In the genomic region with DNA sequence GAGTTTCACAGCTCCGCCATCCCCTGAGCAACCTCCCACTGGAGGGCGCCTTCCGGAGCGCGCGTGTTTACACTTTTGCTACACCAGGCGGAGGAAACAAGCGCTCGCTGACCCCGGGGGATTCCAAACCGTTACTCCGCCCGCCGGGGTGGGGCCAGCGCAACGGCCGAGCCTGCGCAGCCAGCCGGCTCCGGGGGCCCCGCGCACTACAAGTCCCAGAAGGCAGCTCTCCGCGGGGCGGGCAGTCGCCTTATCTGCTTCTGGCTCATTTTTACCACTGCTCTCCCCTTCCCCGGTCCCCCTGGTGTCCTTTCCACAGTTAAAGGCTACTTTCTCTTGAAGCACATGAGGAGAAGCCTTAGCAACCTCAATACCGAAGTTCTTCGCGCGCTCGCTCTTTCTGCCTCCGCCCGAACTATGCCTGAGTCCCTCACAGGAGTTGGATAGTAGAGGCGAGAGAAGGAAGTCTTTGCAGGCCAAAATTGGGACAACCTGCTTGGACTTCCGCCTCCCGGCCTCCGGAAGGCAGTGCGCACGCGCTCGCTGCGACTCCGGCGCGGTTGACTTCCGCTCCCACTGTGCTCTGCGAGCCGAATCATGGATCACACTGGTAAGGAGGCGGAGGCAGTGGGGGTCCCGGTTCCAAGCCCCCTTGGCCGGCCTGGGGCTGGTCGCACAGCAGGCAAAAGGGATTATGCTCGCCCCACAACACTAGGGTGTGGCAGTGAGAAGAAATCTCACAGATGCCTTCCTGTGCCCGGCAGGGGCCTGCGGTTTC, we compare ENCODE assay signal across 1 cellular context.
TF ChIP-seq lines count a peak whose summit lies in the region.

A gene with protein sequence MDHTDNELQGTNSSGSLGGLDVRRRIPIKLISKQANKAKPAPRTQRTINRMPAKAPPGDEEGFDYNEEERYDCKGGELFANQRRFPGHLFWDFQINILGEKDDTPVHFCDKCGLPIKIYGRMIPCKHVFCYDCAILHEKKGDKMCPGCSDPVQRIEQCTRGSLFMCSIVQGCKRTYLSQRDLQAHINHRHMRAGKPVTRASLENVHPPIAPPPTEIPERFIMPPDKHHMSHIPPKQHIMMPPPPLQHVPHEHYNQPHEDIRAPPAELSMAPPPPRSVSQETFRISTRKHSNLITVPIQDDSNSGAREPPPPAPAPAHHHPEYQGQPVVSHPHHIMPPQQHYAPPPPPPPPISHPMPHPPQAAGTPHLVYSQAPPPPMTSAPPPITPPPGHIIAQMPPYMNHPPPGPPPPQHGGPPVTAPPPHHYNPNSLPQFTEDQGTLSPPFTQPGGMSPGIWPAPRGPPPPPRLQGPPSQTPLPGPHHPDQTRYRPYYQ (plus strand): TSS at position 576 of the 778 bp plus-strand sequence. CDS start 22 bp downstream, at position 598.

TF ChIP-seq in K562, 482 proteins besides CTCF, POLR2A, EP300 and RAD21 (continued from another document and continues in another):
- TF ChIP-seq, protein P1, sequence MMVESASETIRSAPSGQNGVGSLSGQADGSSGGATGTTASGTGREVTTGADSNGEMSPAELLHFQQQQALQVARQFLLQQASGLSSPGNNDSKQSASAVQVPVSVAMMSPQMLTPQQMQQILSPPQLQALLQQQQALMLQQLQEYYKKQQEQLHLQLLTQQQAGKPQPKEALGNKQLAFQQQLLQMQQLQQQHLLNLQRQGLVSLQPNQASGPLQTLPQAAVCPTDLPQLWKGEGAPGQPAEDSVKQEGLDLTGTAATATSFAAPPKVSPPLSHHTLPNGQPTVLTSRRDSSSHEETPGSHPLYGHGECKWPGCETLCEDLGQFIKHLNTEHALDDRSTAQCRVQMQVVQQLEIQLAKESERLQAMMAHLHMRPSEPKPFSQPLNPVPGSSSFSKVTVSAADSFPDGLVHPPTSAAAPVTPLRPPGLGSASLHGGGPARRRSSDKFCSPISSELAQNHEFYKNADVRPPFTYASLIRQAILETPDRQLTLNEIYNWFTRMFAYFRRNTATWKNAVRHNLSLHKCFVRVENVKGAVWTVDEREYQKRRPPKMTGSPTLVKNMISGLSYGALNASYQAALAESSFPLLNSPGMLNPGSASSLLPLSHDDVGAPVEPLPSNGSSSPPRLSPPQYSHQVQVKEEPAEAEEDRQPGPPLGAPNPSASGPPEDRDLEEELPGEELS (CRISPR knock-in tag; IDR thresholded peaks at IDR 0.05; ENCODE audit: borderline replicate concordance), result peak; percentile 98; the same call in 1 of the 2 replicates
- TF ChIP-seq TRIM28 (IDR thresholded peaks at IDR 0.05), result peak; percentile 25; the same call in 1 of the 2 replicates
- TF ChIP-seq TAF9B (IDR thresholded peaks at IDR 0.05; ENCODE audit: partially characterized antibody), result peak; percentile 82
- peak; percentile 2; the same call in 1 of the 2 replicates for TF ChIP-seq MAFF (IDR thresholded peaks at IDR 0.05; ENCODE audit: low read length)
- TF ChIP-seq FUS (optimal IDR thresholded peaks at IDR 0.05; ENCODE audit: low read depth, low read length), result no peak
- TF ChIP-seq ZNF24 (IDR thresholded peaks at IDR 0.05), result peak; percentile 15; the same call in 1 of the 2 replicates
- TF ChIP-seq, protein P2, sequence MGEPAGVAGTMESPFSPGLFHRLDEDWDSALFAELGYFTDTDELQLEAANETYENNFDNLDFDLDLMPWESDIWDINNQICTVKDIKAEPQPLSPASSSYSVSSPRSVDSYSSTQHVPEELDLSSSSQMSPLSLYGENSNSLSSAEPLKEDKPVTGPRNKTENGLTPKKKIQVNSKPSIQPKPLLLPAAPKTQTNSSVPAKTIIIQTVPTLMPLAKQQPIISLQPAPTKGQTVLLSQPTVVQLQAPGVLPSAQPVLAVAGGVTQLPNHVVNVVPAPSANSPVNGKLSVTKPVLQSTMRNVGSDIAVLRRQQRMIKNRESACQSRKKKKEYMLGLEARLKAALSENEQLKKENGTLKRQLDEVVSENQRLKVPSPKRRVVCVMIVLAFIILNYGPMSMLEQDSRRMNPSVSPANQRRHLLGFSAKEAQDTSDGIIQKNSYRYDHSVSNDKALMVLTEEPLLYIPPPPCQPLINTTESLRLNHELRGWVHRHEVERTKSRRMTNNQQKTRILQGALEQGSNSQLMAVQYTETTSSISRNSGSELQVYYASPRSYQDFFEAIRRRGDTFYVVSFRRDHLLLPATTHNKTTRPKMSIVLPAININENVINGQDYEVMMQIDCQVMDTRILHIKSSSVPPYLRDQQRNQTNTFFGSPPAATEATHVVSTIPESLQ (CRISPR knock-in tag; IDR thresholded peaks at IDR 0.05), result no peak; the same call in 1 of the 2 replicates
- peak; percentile 99 for TF ChIP-seq NRF1 (conservative IDR thresholded peaks at IDR 0.05 in 1 of 2, IDR thresholded peaks at IDR 0.05 in 1 of 2)
- TF ChIP-seq EZH2 (IDR thresholded peaks at IDR 0.05; ENCODE audit: borderline replicate concordance, low read depth, low read length), result no peak
- peak; percentile 43 for TF ChIP-seq PRPF4 (IDR thresholded peaks at IDR 0.05; ENCODE audit: insufficient read depth, low read depth, low read length, poor library complexity, severe bottlenecking)
- no peak for TF ChIP-seq PTRF (tag; IDR thresholded peaks at IDR 0.05)
- 0 out of 2 replicates have a peak, but pooled peaks have one; percentile 48 for TF ChIP-seq ZBED1 (IDR thresholded peaks at IDR 0.05)
- TF ChIP-seq SOX6 (IDR thresholded peaks at IDR 0.05), result peak; percentile 74
- TF ChIP-seq EGR1 (conservative IDR thresholded peaks at IDR 0.05), result no peak; the same call in 1 of the 2 replicates
- TF ChIP-seq ELF4 (CRISPR knock-in tag; IDR thresholded peaks at IDR 0.05), result 0 out of 2 replicates have a peak, but pooled peaks have one; percentile 60
- TF ChIP-seq, protein P3, sequence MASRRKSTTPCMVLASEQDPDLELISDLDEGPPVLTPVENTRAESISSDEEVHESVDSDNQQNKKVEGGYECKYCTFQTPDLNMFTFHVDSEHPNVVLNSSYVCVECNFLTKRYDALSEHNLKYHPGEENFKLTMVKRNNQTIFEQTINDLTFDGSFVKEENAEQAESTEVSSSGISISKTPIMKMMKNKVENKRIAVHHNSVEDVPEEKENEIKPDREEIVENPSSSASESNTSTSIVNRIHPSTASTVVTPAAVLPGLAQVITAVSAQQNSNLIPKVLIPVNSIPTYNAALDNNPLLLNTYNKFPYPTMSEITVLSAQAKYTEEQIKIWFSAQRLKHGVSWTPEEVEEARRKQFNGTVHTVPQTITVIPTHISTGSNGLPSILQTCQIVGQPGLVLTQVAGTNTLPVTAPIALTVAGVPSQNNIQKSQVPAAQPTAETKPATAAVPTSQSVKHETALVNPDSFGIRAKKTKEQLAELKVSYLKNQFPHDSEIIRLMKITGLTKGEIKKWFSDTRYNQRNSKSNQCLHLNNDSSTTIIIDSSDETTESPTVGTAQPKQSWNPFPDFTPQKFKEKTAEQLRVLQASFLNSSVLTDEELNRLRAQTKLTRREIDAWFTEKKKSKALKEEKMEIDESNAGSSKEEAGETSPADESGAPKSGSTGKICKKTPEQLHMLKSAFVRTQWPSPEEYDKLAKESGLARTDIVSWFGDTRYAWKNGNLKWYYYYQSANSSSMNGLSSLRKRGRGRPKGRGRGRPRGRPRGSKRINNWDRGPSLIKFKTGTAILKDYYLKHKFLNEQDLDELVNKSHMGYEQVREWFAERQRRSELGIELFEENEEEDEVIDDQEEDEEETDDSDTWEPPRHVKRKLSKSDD (conservative IDR thresholded peaks at IDR 0.05; ENCODE audit: low read length), result peak; percentile 70; the same call in 1 of the 2 replicates
- TF ChIP-seq MTA1 (IDR thresholded peaks at IDR 0.05; ENCODE audit: borderline replicate concordance), result peak; percentile 94
- no peak for TF ChIP-seq NR4A1 (CRISPR knock-in tag; IDR thresholded peaks at IDR 0.05)
- no peak for TF ChIP-seq NR4A1 (tag; IDR thresholded peaks at IDR 0.05)
- no peak for TF ChIP-seq RUNX1 (IDR thresholded peaks at IDR 0.05; ENCODE audit: low read depth)
- no peak for TF ChIP-seq ZNF583 (CRISPR knock-in tag; IDR thresholded peaks at IDR 0.05)
- TF ChIP-seq, protein P4, sequence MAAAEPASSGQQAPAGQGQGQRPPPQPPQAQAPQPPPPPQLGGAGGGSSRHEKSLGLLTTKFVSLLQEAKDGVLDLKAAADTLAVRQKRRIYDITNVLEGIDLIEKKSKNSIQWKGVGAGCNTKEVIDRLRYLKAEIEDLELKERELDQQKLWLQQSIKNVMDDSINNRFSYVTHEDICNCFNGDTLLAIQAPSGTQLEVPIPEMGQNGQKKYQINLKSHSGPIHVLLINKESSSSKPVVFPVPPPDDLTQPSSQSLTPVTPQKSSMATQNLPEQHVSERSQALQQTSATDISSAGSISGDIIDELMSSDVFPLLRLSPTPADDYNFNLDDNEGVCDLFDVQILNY (CRISPR knock-in tag; IDR thresholded peaks at IDR 0.05), result peak; percentile 89; the same call in 1 of the 2 replicates
- TF ChIP-seq CBFA2T2 (conservative IDR thresholded peaks at IDR 0.05), result no peak
- TF ChIP-seq HDAC6 (IDR thresholded peaks at IDR 0.05; ENCODE audit: low read depth, low read length), result no peak
- TF ChIP-seq SAP30 (IDR thresholded peaks at IDR 0.05; ENCODE audit: borderline replicate concordance, insufficient read depth, low read depth, low read length, poor library complexity, severe bottlenecking), result peak; percentile 93
- peak in 1 of 2 experiments; percentile 20; a peak in 1 of 4 replicates for TF ChIP-seq TRIM24 (IDR thresholded peaks at IDR 0.05)
- peak; percentile 19 to 74; a peak in 1 of 4 replicates for TF ChIP-seq TEAD1 (CRISPR knock-in tag; IDR thresholded peaks at IDR 0.05)
- TF ChIP-seq, protein P5, sequence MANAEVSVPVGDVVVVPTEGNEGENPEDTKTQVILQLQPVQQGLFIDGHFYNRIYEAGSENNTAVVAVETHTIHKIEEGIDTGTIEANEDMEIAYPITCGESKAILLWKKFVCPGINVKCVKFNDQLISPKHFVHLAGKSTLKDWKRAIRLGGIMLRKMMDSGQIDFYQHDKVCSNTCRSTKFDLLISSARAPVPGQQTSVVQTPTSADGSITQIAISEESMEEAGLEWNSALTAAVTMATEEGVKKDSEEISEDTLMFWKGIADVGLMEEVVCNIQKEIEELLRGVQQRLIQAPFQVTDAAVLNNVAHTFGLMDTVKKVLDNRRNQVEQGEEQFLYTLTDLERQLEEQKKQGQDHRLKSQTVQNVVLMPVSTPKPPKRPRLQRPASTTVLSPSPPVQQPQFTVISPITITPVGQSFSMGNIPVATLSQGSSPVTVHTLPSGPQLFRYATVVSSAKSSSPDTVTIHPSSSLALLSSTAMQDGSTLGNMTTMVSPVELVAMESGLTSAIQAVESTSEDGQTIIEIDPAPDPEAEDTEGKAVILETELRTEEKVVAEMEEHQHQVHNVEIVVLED (CRISPR knock-in tag; IDR thresholded peaks at IDR 0.05), result peak; percentile 75
- no peak for TF ChIP-seq ZNF764 (CRISPR knock-in tag; IDR thresholded peaks at IDR 0.05; ENCODE audit: low read depth)
- TF ChIP-seq BCOR (IDR thresholded peaks at IDR 0.05), result no peak; the same call in none of the 2 replicates
- TF ChIP-seq LCOR (CRISPR knock-in tag; IDR thresholded peaks at IDR 0.05), result peak; percentile 99
- TF ChIP-seq, protein P6, sequence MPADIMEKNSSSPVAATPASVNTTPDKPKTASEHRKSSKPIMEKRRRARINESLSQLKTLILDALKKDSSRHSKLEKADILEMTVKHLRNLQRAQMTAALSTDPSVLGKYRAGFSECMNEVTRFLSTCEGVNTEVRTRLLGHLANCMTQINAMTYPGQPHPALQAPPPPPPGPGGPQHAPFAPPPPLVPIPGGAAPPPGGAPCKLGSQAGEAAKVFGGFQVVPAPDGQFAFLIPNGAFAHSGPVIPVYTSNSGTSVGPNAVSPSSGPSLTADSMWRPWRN (IDR thresholded peaks at IDR 0.05; ENCODE audit: low read depth), result no peak; the same call in 1 of the 2 replicates
- peak in 1 of 2 experiments; percentile 94; a peak in 2 of 4 replicates for TF ChIP-seq SRF (CRISPR knock-in tag; IDR thresholded peaks at IDR 0.05)
- TF ChIP-seq DNMT1 (IDR thresholded peaks at IDR 0.05), result no peak
- TF ChIP-seq MAZ (CRISPR knock-in tag; conservative IDR thresholded peaks at IDR 0.05 in 1 of 2, IDR thresholded peaks at IDR 0.05 in 1 of 2), result peak; percentile 79 to 97
- TF ChIP-seq PHF21A (IDR thresholded peaks at IDR 0.05; ENCODE audit: borderline replicate concordance, low read depth), result 0 out of 2 replicates have a peak, but pooled peaks have one; percentile 69
- TF ChIP-seq, protein P7, sequence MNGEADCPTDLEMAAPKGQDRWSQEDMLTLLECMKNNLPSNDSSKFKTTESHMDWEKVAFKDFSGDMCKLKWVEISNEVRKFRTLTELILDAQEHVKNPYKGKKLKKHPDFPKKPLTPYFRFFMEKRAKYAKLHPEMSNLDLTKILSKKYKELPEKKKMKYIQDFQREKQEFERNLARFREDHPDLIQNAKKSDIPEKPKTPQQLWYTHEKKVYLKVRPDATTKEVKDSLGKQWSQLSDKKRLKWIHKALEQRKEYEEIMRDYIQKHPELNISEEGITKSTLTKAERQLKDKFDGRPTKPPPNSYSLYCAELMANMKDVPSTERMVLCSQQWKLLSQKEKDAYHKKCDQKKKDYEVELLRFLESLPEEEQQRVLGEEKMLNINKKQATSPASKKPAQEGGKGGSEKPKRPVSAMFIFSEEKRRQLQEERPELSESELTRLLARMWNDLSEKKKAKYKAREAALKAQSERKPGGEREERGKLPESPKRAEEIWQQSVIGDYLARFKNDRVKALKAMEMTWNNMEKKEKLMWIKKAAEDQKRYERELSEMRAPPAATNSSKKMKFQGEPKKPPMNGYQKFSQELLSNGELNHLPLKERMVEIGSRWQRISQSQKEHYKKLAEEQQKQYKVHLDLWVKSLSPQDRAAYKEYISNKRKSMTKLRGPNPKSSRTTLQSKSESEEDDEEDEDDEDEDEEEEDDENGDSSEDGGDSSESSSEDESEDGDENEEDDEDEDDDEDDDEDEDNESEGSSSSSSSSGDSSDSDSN (IDR thresholded peaks at IDR 0.05; ENCODE audit: borderline replicate concordance in 1 of 2, low read depth in 2 of 2, low read length in 2 of 2), result peak in 1 of 2 experiments; percentile 94; a peak in 2 of 4 replicates
- peak; percentile 97 for TF ChIP-seq RB1 (IDR thresholded peaks at IDR 0.05; ENCODE audit: low read depth)
- no peak for TF ChIP-seq RBM25 (IDR thresholded peaks at IDR 0.05; ENCODE audit: low read depth, low read length, severe bottlenecking)
- TF ChIP-seq ETV5 (CRISPR knock-in tag; IDR thresholded peaks at IDR 0.05; ENCODE audit: low read depth), result peak; percentile 44
- peak; percentile 27; the same call in 1 of the 2 replicates for TF ChIP-seq TEAD4 (IDR thresholded peaks at IDR 0.05; ENCODE audit: low read length)
- no peak for TF ChIP-seq TEAD4 (CRISPR knock-in tag; IDR thresholded peaks at IDR 0.05; ENCODE audit: borderline replicate concordance)
- peak; percentile 77; the same call in 1 of the 2 replicates for TF ChIP-seq SREBF2 (CRISPR knock-in tag; IDR thresholded peaks at IDR 0.05)
- TF ChIP-seq, protein P8, sequence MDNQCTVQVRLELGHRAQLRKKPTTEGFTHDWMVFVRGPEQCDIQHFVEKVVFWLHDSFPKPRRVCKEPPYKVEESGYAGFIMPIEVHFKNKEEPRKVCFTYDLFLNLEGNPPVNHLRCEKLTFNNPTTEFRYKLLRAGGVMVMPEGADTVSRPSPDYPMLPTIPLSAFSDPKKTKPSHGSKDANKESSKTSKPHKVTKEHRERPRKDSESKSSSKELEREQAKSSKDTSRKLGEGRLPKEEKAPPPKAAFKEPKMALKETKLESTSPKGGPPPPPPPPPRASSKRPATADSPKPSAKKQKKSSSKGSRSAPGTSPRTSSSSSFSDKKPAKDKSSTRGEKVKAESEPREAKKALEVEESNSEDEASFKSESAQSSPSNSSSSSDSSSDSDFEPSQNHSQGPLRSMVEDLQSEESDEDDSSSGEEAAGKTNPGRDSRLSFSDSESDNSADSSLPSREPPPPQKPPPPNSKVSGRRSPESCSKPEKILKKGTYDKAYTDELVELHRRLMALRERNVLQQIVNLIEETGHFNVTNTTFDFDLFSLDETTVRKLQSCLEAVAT (IDR thresholded peaks at IDR 0.05), result peak; percentile 72 to 95
- peak; percentile 57 for TF ChIP-seq OTX1 (CRISPR knock-in tag; IDR thresholded peaks at IDR 0.05)
- TF ChIP-seq SNRNP70 (optimal IDR thresholded peaks at IDR 0.05; ENCODE audit: low read depth, low read length), result no peak
- TF ChIP-seq ZNF124 (CRISPR knock-in tag; IDR thresholded peaks at IDR 0.05), result no peak
- TF ChIP-seq KHSRP (IDR thresholded peaks at IDR 0.05), result no peak
- peak; percentile 95 for TF ChIP-seq ELF2 (CRISPR knock-in tag; IDR thresholded peaks at IDR 0.05)
